Comparison of ENCODE assay signal across 21 cellular contexts in genomic region chr11:7261578-7261977, GRCh38. TPM values are rescaled to one million over a fixed set of nuclear protein-coding genes. Genes with fewer than 3 reads are reported as not detected.
"Had no signal": no experiment of that assay in that cellular context is flagged by ENCODE, and none has a peak within 500 bp of the region (broad histone marks: within the 10 kb centered on the region; RNA-seq: fewer than 3 reads in every experiment).

No MANE protein-coding gene starts in this region.

- DNase-seq: IMR-90, Karpas-422, KG1, MG63, NCI-H1092, NCI-H1105 treated with DMSO at 0.1 percent for 48 hours, NCI-H1417 treated with DMSO at 0.1 percent for 48 hours, NCI-H146, NCI-H1694 treated with DMSO at 0.1 percent for 48 hours, NCI-H1930, NCI-H2081, NCI-H2107, NCI-H2227 treated with DMSO at 0.1 percent for 48 hours, NCI-H524, NCI-H69, NCI-H774, SHP77, SJCRH30 had no signal

- H3K4me3 ChIP-seq: MG63, SJCRH30 had no signal

- ATAC-seq: SK-N-SH treated with all-trans-retinoic acid at 6 μM for 48 hours had no signal

- H3K9me3 ChIP-seq: MG63, SJCRH30 had no signal

- H3K36me3 ChIP-seq: MG63, SJCRH30 had no signal

- H3K4me1 ChIP-seq: SJCRH30 had no signal

- H3K27me3 ChIP-seq: SJCRH30 had no signal

RNA-seq across cellular contexts. Expression of gene SYT9, which starts 9.9 kb away (rescaled TPM):
- total RNA-seq: HT-29, IMR-90, NCI-H460, SJCRH30 had no signal
